In genomic region chr14:71374989-71375388, GRCh38 we compare ENCODE assay signal across 16 cellular contexts. TPM values are rescaled to one million over a fixed set of nuclear protein-coding genes. Genes with fewer than 3 reads are reported as not detected.
DNase-seq lines count a peak whose midpoint lies in the region; ATAC-seq, FAIRE-seq and TF ChIP-seq lines count a peak whose summit lies in the region.
"Had no signal": no experiment of that assay in that cellular context is flagged by ENCODE, and none has a peak within 500 bp of the region (broad histone marks: within the 10 kb centered on the region; RNA-seq: fewer than 3 reads in every experiment).

No MANE protein-coding gene starts in this region.

- no peaks in the 10 kb centered on the region for H3K27me3 Mint-ChIP-seq in chondrocyte (ENCODE audit: low read depth)
- no peaks in the 10 kb centered on the region for H3K27me3 Mint-ChIP-seq in stimulated activated memory B cell treated with anti-CD40 and anti-IgM and Interleukin-4, amounts not matched to agents 10 μg/mL and 1 μg/mL and 100 μg/mL, for 72 hours

- H3K4me1 ChIP-seq in A549 (peaks cover 20% of the 10 kb centered on the region; the same call in 2 of the 3 replicates), RWPE2 (ENCODE audit: insufficient read depth, poor library complexity, severe bottlenecking) (peaks cover 52% of the 10 kb centered on the region), smooth muscle cell (ENCODE audit: low read depth) (peaks cover 9% of the 10 kb centered on the region)

- H3K4me2 ChIP-seq in A549: no peak overlapping the region
- H3K4me2 ChIP-seq in smooth muscle cell: no peak overlapping the region

- TF ChIP-seq CTCF in A549 (IDR thresholded peaks at IDR 0.05): no peak
- no peak for TF ChIP-seq CTCF in RWPE2 (IDR thresholded peaks at IDR 0.05; ENCODE audit: poor library complexity, severe bottlenecking)
- no peak for TF ChIP-seq CTCF in chondrocyte (IDR thresholded peaks at IDR 0.05)
- no peak for TF ChIP-seq CTCF in smooth muscle cell (IDR thresholded peaks at IDR 0.05; ENCODE audit: borderline replicate concordance, insufficient read depth, poor library complexity, severe bottlenecking)

- no peaks in the 10 kb centered on the region for H3K9me3 Mint-ChIP-seq in chondrocyte (ENCODE audit: low read depth)
- no peaks in the 10 kb centered on the region for H3K9me3 Mint-ChIP-seq in stimulated activated memory B cell treated with anti-CD40 and anti-IgM and Interleukin-4, amounts not matched to agents 10 μg/mL and 1 μg/mL and 100 μg/mL, for 72 hours
- H3K9me3 Mint-ChIP-seq: CD8-positive, alpha-beta T cell had no signal

- DNase-seq in A549 (ENCODE audit: low read depth in 1 of 2, low spot score in 1 of 2) (no peak), RWPE2 (ENCODE audit: low spot score) (no peak), chondrocyte (ENCODE audit: low spot score) (no peak), smooth muscle cell (lab: John Stamatoyannopoulos, UW; ENCODE audit: unreplicated experiment) (no peak), NCI-H2196 treated with DMSO at 0.1 percent for 48 hours (lab: John Stamatoyannopoulos, UW; ENCODE audit: unreplicated experiment) (no peak)
- no peak for DNase-seq in activated naive CD4-positive, alpha-beta T cell treated with Interleukin-2 at 50 U/mL for 16 hours
- DNase-seq: CD8-positive, alpha-beta T cell; COR-L47; DND-41; GDM1; GOT3; IMR-90 had no signal

- POLR2A ChIA-PET in A549 (lab: Yijun Ruan, JAX): no interaction called here

- peaks cover 4% of the 10 kb centered on the region for H3K36me3 Mint-ChIP-seq in chondrocyte (ENCODE audit: low read depth)
- H3K36me3 Mint-ChIP-seq in stimulated activated memory B cell treated with anti-CD40 and anti-IgM and Interleukin-4, amounts not matched to agents 10 μg/mL and 1 μg/mL and 100 μg/mL, for 72 hours: peaks cover 23% of the 10 kb centered on the region

- peaks cover 45% of the 10 kb centered on the region for H4K20me1 ChIP-seq in smooth muscle cell (ENCODE audit: low read depth)

- TF ChIP-seq EP300 in A549 (IDR thresholded peaks at IDR 0.05): no peak

- peak overlapping the region; percentile 70 for H3K27ac Mint-ChIP-seq in chondrocyte (ENCODE audit: unreplicated experiment)
- no peak overlapping the region for H3K27ac Mint-ChIP-seq in stimulated activated memory B cell treated with anti-CD40 and anti-IgM and Interleukin-4, amounts not matched to agents 10 μg/mL and 1 μg/mL and 100 μg/mL, for 72 hours
- H3K27ac Mint-ChIP-seq: CD8-positive, alpha-beta T cell had no signal

- CTCF ChIA-PET in A549 (lab: Yijun Ruan, JAX): no interaction called here

- H3K4me1 Mint-ChIP-seq in chondrocyte (ENCODE audit: low read depth): peaks cover 62% of the 10 kb centered on the region
- H3K4me1 Mint-ChIP-seq in stimulated activated memory B cell treated with anti-CD40 and anti-IgM and Interleukin-4, amounts not matched to agents 10 μg/mL and 1 μg/mL and 100 μg/mL, for 72 hours: peaks cover 55% of the 10 kb centered on the region

- H3K9me3 ChIP-seq in A549: no peaks in the 10 kb centered on the region
- no peaks in the 10 kb centered on the region for H3K9me3 ChIP-seq in RWPE2 (ENCODE audit: severe bottlenecking)
- no peaks in the 10 kb centered on the region for H3K9me3 ChIP-seq in smooth muscle cell (replicated peaks; ENCODE audit: low read depth)
- H3K9me3 ChIP-seq: HAP-1 had no signal

- H3K27ac ChIP-seq in A549: no peak overlapping the region
- H3K27ac ChIP-seq in RWPE2 (ENCODE audit: poor library complexity, severe bottlenecking): peak overlapping the region; percentile 100
- peak overlapping the region; percentile 3 for H3K27ac ChIP-seq in smooth muscle cell (ENCODE audit: low read depth)

- H3K9ac ChIP-seq in smooth muscle cell (ENCODE audit: low read depth): no peak overlapping the region

- peaks cover 10% of the 10 kb centered on the region; the same call in 1 of the 2 replicates for H3K36me3 ChIP-seq in RWPE2 (ENCODE audit: low read depth)
- no peaks in the 10 kb centered on the region for H3K36me3 ChIP-seq in smooth muscle cell (ENCODE audit: low read depth)
- H3K36me3 ChIP-seq: HAP-1 had no signal

- H3K27me3 ChIP-seq in RWPE2 (ENCODE audit: insufficient read depth, poor library complexity, severe bottlenecking) (no peaks in the 10 kb centered on the region), smooth muscle cell (ENCODE audit: low read depth) (no peaks in the 10 kb centered on the region)

- FAIRE-seq in A549 (lab: Jason Lieb, UNC): no peak
- FAIRE-seq: D721Med had no signal

- ATAC-seq in A549 (no peak), RWPE2 (ENCODE audit: low read depth) (no peak)
- ATAC-seq in stimulated activated memory B cell treated with anti-CD40 and anti-IgM and Interleukin-4, amounts not matched to agents 10 μg/mL and 1 μg/mL and 100 μg/mL, for 72 hours: no peak
- ATAC-seq: CD8-positive, alpha-beta T cell had no signal

- peaks cover 86% of the 10 kb centered on the region for H3K79me2 ChIP-seq in smooth muscle cell (ENCODE audit: low read depth)

- no peak overlapping the region for H2AFZ ChIP-seq in smooth muscle cell (ENCODE audit: low read depth)

- WGBS in A549 (ENCODE audit: missing lambda C conversion rate): 74% methylated on average over 1 of the region's 1 CpG
- 95% methylated on average over 1 of the region's 1 CpG for WGBS in smooth muscle cell (ENCODE audit: low lambda C conversion rate)

- no peak overlapping the region for H3K4me3 Mint-ChIP-seq in chondrocyte (ENCODE audit: unreplicated experiment)
- H3K4me3 Mint-ChIP-seq in stimulated activated memory B cell treated with anti-CD40 and anti-IgM and Interleukin-4, amounts not matched to agents 10 μg/mL and 1 μg/mL and 100 μg/mL, for 72 hours: no peak overlapping the region
- H3K4me3 Mint-ChIP-seq: CD14-positive monocyte; CD8-positive, alpha-beta T cell had no signal

- TF ChIP-seq POLR2A in A549 (IDR thresholded peaks at IDR 0.05; ENCODE audit: low read length): no peak

- peaks cover 2% of the 10 kb centered on the region for H3F3A ChIP-seq in smooth muscle cell (ENCODE audit: low read depth)

- no peak for TF ChIP-seq RAD21 in A549 (conservative IDR thresholded peaks at IDR 0.05 in 1 of 2, IDR thresholded peaks at IDR 0.05 in 1 of 2)

- no peak overlapping the region for H3K4me3 ChIP-seq in A549
- H3K4me3 ChIP-seq in RWPE2 (ENCODE audit: severe bottlenecking): no peak overlapping the region
- no peak overlapping the region for H3K4me3 ChIP-seq in smooth muscle cell
- H3K4me3 ChIP-seq: HAP-1 had no signal

TF ChIP-seq in A549, 52 proteins besides CTCF, POLR2A, EP300 and RAD21:
- no peak for TF ChIP-seq ELK1 (IDR thresholded peaks at IDR 0.05; ENCODE audit: low read depth, low read length)
- peak; percentile 29; the same call in 1 of the 2 replicates for TF ChIP-seq EHMT2 (IDR thresholded peaks at IDR 0.05; ENCODE audit: low read depth)
- no peak for TF ChIP-seq CBX8 (IDR thresholded peaks at IDR 0.05)

RNA-seq across cellular contexts. Expression of gene SIPA1L1, which starts 54.7 kb away (rescaled TPM):
- polyA plus RNA-seq in A549 (2011; rRNA removed) (10.3 TPM in 2 replicates), A549 (2017; fragmentation: RNase III; extraction: RNeasy Plus Mini Kit Qiagen cat#74134 plus additional on column Dnase treatment) (7.8 to 10.4 TPM (median 9.5 TPM) in 3 replicates), smooth muscle cell (74.1 and 90.8 TPM in 2 replicates)
- polyA plus RNA-seq in A549 (2012; cell fraction: cytosol; rRNA removed): 4.5 and 5.0 TPM in 2 replicates
- polyA plus RNA-seq in A549 (2012; cell fraction: nucleus; rRNA removed): 10.2 and 10.7 TPM in 2 replicates
- 14.7 and 15.1 TPM in 2 replicates for polyA minus RNA-seq in A549 (2011; rRNA and poly(A)+ RNA removed)
- total RNA-seq in chondrocyte (89.7 to 136 TPM (median 96.1 TPM) in 3 replicates), smooth muscle cell (74.1 and 87.8 TPM in 2 replicates)

Comparison
In these comparisons a context has a peak if more than half of its experiments do, and no peak if none do; other contexts are left out.
1. H3K27ac ChIP-seq: peak in RWPE2 (single experiment) and smooth muscle cell (single experiment); none in A549 (0 of 2).